24 cellular contexts compared by ENCODE assay signal in the genomic region with DNA sequence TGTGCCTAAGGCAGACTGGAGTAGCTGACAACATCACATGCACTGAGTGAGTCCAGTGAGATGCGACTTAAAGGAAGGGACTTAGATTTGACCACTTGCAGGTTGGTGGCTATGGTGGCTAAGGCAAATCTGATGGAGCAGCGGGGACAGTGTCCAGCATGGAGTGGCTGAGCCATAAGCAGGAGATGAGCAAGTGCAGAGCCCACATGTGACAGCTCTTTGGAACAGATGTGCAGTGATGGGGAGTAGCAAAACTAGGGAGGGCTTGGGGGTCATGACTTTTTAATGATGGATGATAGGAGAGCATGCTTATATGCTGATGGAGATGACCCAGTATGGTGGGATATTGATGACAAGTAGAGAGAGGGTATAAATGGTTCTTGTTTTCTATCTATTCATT.
DNase-seq lines count a peak whose midpoint lies in the region; ATAC-seq, FAIRE-seq and TF ChIP-seq lines count a peak whose summit lies in the region.
"Had no signal": no experiment of that assay in that cellular context is flagged by ENCODE, and none has a peak within 500 bp of the region (broad histone marks: within the 10 kb centered on the region; RNA-seq: fewer than 3 reads in every experiment).

No MANE protein-coding gene starts in this region.

- DNase-seq in left ventricle myocardium inferior (no peak), right cardiac atrium (no peak), H1 (ENCODE audit: low read depth in 1 of 2, low spot score in 2 of 2) (no peak), osteocyte (ENCODE audit: extremely low spot score, unreplicated experiment) (peak; percentile 48), vagina (ENCODE audit: extremely low spot score in 2 of 2) (no peak), DMS79 treated with DMSO at 0.1 percent for 48 hours (lab: John Stamatoyannopoulos, UW) (no peak)
- DNase-seq: activated CD4-positive, alpha-beta T cell treated with anti-CD3 and anti-CD28 coated beads for 48 hours; activated CD8-positive, alpha-beta memory T cell treated with anti-CD3 and anti-CD28 coated beads, Interleukin-2, amount 10 ng/mL, durations not matched to agents 7 days and 5 days; activated naive CD8-positive, alpha-beta T cell treated with anti-CD3 and anti-CD28 coated beads, Interleukin-2, amount 10 ng/mL, durations not matched to agents 7 days and 5 days; colonic mucosa; hypothalamus; lower lobe of right lung; naive thymus-derived CD4-positive, alpha-beta T cell; NCI-H1694 treated with DMSO at 0.1 percent for 48 hours; NCI-H748 treated with DMSO at 0.1 percent for 48 hours; PC-3; stimulated activated CD4-positive, alpha-beta T cell treated with anti-CD3 and anti-CD28 coated beads, Interleukin-4, amount 100 ng/mL, for 24 hours had no signal

- H3K27ac ChIP-seq in left ventricle myocardium inferior (replicated peaks) (peak overlapping the region; percentile 68), right cardiac atrium (ENCODE audit: low read length) (no peak overlapping the region), H1 (ENCODE audit: low read depth, low read length) (no peak overlapping the region), vagina (peak overlapping the region; percentile 30)
- H3K27ac ChIP-seq: C4-2B, colonic mucosa, lower lobe of right lung had no signal

- H3K4me3 ChIP-seq in left ventricle myocardium inferior (no peak overlapping the region), right cardiac atrium (ENCODE audit: low read length) (no peak overlapping the region), H1 (ENCODE audit: extremely low read depth in 1 of 4, insufficient read depth in 2 of 4, low read depth in 3 of 4, low read length in 4 of 4) (no peak overlapping the region), vagina (no peak overlapping the region)
- H3K4me3 ChIP-seq: colonic mucosa, lower lobe of right lung had no signal

- no peak overlapping the region for H2BK5ac ChIP-seq in H1 (ENCODE audit: low read depth, low read length)

- peak overlapping the region; percentile 82 for H2BK12ac ChIP-seq in H1 (ENCODE audit: low read depth, low read length)

- no peak overlapping the region for H3K4me2 ChIP-seq in H1 (ENCODE audit: insufficient read depth in 1 of 2, low read depth in 2 of 2, low read length in 2 of 2)

- no peak for FAIRE-seq in H1 (lab: Jason Lieb, UNC)
- FAIRE-seq: D721Med, islet of Langerhans, small intestine had no signal

- POLR2A ChIA-PET in H1 (lab: Charles Lee; ENCODE audit: partially characterized antibody), result no interaction called here

- no peaks in the 10 kb centered on the region for H3K36me3 ChIP-seq in left ventricle myocardium inferior
- no peaks in the 10 kb centered on the region for H3K36me3 ChIP-seq in H1 (ENCODE audit: control insufficient read depth in 2 of 4, insufficient read depth in 4 of 4, low read length in 3 of 4)
- H3K36me3 ChIP-seq in vagina, result no peaks in the 10 kb centered on the region
- H3K36me3 ChIP-seq: colonic mucosa, lower lobe of right lung had no signal

- no peaks in the 10 kb centered on the region for H3K27me3 Mint-ChIP-seq in osteocyte (ENCODE audit: unreplicated experiment)
- H3K27me3 Mint-ChIP-seq: activated CD8-positive, alpha-beta memory T cell treated with anti-CD3 and anti-CD28 coated beads, Interleukin-2, amount 10 ng/mL, durations not matched to agents 7 days and 5 days; activated T-helper 17 cell treated with anti-CD3 and anti-CD28 coated beads, Interleukin-2, amount 50 U/mL, for 72 hours; naive thymus-derived CD4-positive, alpha-beta T cell had no signal

- no peak overlapping the region for H4K5ac ChIP-seq in H1 (ENCODE audit: insufficient read length, low read depth, low read length)

- intact Hi-C loops in left ventricle myocardium inferior (cut with micrococcal nuclease), result no loop called here
- intact Hi-C loops in right cardiac atrium (cut with DNase I), result no loop called here
- intact Hi-C loops in vagina (cut with DNase I), result no loop called here

- 99% methylated on average over 2 of the region's 2 CpGs for WGBS in right cardiac atrium
- 82% methylated on average over 2 of the region's 2 CpGs; no CpG with 5 or more reads in 1 of the 2 experiments for WGBS in H1 (ENCODE audit: extremely low coverage in 1 of 2, insufficient coverage in 1 of 2, insufficient read length in 1 of 2, insufficient replicate concordance in 2 of 2, low coverage in 1 of 2, low lambda C conversion rate in 2 of 2, missing lambda C conversion rate in 1 of 2), 2 experiments

- no peak overlapping the region for H2BK120ac ChIP-seq in H1 (replicated peaks; ENCODE audit: low read depth, low read length)

- no peak overlapping the region for H2AFZ ChIP-seq in H1 (ENCODE audit: low read length)

- no peak overlapping the region for H3K23ac ChIP-seq in H1 (ENCODE audit: insufficient read length)

- no peak overlapping the region for H3K9ac ChIP-seq in H1 (replicated peaks in 1 of 4; ENCODE audit: extremely low read depth in 1 of 4, low read depth in 3 of 4, low read length in 3 of 4)

- H3K14ac ChIP-seq in H1 (ENCODE audit: insufficient read length), result no peak overlapping the region

- no peak overlapping the region for H3K4me3 Mint-ChIP-seq in osteocyte (ENCODE audit: unreplicated experiment)
- H3K4me3 Mint-ChIP-seq: activated CD8-positive, alpha-beta memory T cell treated with anti-CD3 and anti-CD28 coated beads, Interleukin-2, amount 10 ng/mL, durations not matched to agents 7 days and 5 days; activated naive CD8-positive, alpha-beta T cell treated with anti-CD3 and anti-CD28 coated beads, Interleukin-2, amount 10 ng/mL, durations not matched to agents 7 days and 5 days; activated T-helper 17 cell treated with anti-CD3 and anti-CD28 coated beads, Interleukin-2, amount 50 U/mL, for 72 hours; naive thymus-derived CD4-positive, alpha-beta T cell had no signal

- no peaks in the 10 kb centered on the region for H3K27me3 ChIP-seq in left ventricle myocardium inferior (ENCODE audit: low read depth)
- H3K27me3 ChIP-seq in right cardiac atrium (ENCODE audit: control insufficient read depth, insufficient read depth), result no peaks in the 10 kb centered on the region
- no peaks in the 10 kb centered on the region for H3K27me3 ChIP-seq in H1 (replicated peaks in 1 of 4; ENCODE audit: control insufficient read depth in 3 of 4, extremely low read depth in 1 of 4, insufficient read depth in 3 of 4, low read length in 3 of 4)
- H3K27me3 ChIP-seq in vagina, result no peaks in the 10 kb centered on the region
- H3K27me3 ChIP-seq: colonic mucosa had no signal

- CTCF ChIA-PET in H1 (lab: Charles Lee; ENCODE audit: partially characterized antibody), result no interaction called here

- H3K4me1 ChIP-seq in left ventricle myocardium inferior (peaks cover 33% of the 10 kb centered on the region), right cardiac atrium (ENCODE audit: control insufficient read depth, insufficient read depth, low read length) (no peaks in the 10 kb centered on the region), H1 (replicated peaks in 1 of 4; ENCODE audit: control insufficient read depth in 3 of 4, insufficient read depth in 4 of 4, low read length in 3 of 4) (peaks cover 0 to 4% (median 2%) of the 10 kb centered on the region in 4 experiments; a peak in 1 of 7 replicates), vagina (peaks cover 16% of the 10 kb centered on the region)
- H3K4me1 ChIP-seq: colonic mucosa had no signal

- TF ChIP-seq POLR2A in H1 (IDR thresholded peaks at IDR 0.05; ENCODE audit: control extremely low read depth in 1 of 2, low read depth in 2 of 2, low read length in 2 of 2) (no peak), vagina (IDR thresholded peaks at IDR 0.05) (no peak)

- H3K23me2 ChIP-seq in H1 (ENCODE audit: low read depth, low read length), result no peaks in the 10 kb centered on the region; the same call in 1 of the 2 replicates

- H4K91ac ChIP-seq in H1 (replicated peaks; ENCODE audit: insufficient read length, low read length), result no peak overlapping the region

- ATAC-seq in right cardiac atrium (no peak), HG03045 (IDR thresholded peaks at IDR 0.05; ENCODE audit: unreplicated experiment) (no peak), HG03378 (IDR thresholded peaks at IDR 0.05; ENCODE audit: unreplicated experiment) (no peak)
- ATAC-seq: activated CD8-positive, alpha-beta memory T cell treated with anti-CD3 and anti-CD28 coated beads, Interleukin-2, amount 10 ng/mL, durations not matched to agents 7 days and 5 days; activated T-helper 17 cell treated with anti-CD3 and anti-CD28 coated beads, Interleukin-2, amount 50 U/mL, for 72 hours; PC-3 had no signal

- H3K4ac ChIP-seq in H1 (replicated peaks; ENCODE audit: insufficient read length, low read depth, low read length), result no peak overlapping the region

- no peaks in the 10 kb centered on the region for H3K9me3 Mint-ChIP-seq in osteocyte (ENCODE audit: unreplicated experiment)
- H3K9me3 Mint-ChIP-seq: activated naive CD8-positive, alpha-beta T cell treated with anti-CD3 and anti-CD28 coated beads, Interleukin-2, amount 10 ng/mL, durations not matched to agents 7 days and 5 days; activated T-helper 17 cell treated with anti-CD3 and anti-CD28 coated beads, Interleukin-2, amount 50 U/mL, for 72 hours; naive thymus-derived CD4-positive, alpha-beta T cell had no signal

- peaks cover 5 to 9% of the 10 kb centered on the region in 2 experiments; a peak in 2 of 4 replicates for H3K79me2 ChIP-seq in H1 (ENCODE audit: control insufficient read depth in 1 of 2, insufficient read depth in 2 of 2, low read length in 2 of 2)

- TF ChIP-seq CTCF in left ventricle myocardium inferior (IDR thresholded peaks at IDR 0.05; ENCODE audit: borderline replicate concordance) (no peak), H1 (IDR thresholded peaks at IDR 0.05; ENCODE audit: control extremely low read depth in 1 of 3, insufficient read depth in 1 of 3, low read depth in 1 of 3, low read length in 3 of 3) (no peak), osteocyte (IDR thresholded peaks at IDR 0.05) (no peak), vagina (IDR thresholded peaks at IDR 0.05) (no peak)

- peaks cover 6% of the 10 kb centered on the region for H3K79me1 ChIP-seq in H1 (ENCODE audit: low read depth, low read length)

- TF ChIP-seq EP300 in H1 (IDR thresholded peaks at IDR 0.05; ENCODE audit: borderline replicate concordance in 1 of 2, low read depth in 2 of 2, low read length in 2 of 2), result no peak

- H4K8ac ChIP-seq in H1 (ENCODE audit: extremely low read depth, insufficient read depth, low read length), result no peak overlapping the region

- H3K56ac ChIP-seq in H1 (replicated peaks; ENCODE audit: insufficient read length, low read depth, low read length), result no peak overlapping the region

- TF ChIP-seq RAD21 in H1 (IDR thresholded peaks at IDR 0.05 in 1 of 2, conservative IDR thresholded peaks at IDR 0.05 in 1 of 2; ENCODE audit: low read depth in 2 of 2, low read length in 2 of 2), result no peak

- no peak overlapping the region for H3K27ac Mint-ChIP-seq in osteocyte (ENCODE audit: unreplicated experiment)
- H3K27ac Mint-ChIP-seq: activated CD8-positive, alpha-beta memory T cell treated with anti-CD3 and anti-CD28 coated beads, Interleukin-2, amount 10 ng/mL, durations not matched to agents 7 days and 5 days; activated naive CD8-positive, alpha-beta T cell treated with anti-CD3 and anti-CD28 coated beads, Interleukin-2, amount 10 ng/mL, durations not matched to agents 7 days and 5 days; activated T-helper 17 cell treated with anti-CD3 and anti-CD28 coated beads, Interleukin-2, amount 50 U/mL, for 72 hours; naive thymus-derived CD4-positive, alpha-beta T cell had no signal

- H3K18ac ChIP-seq in H1 (ENCODE audit: extremely low read depth, low read length), result no peak overlapping the region

- H3K9me3 ChIP-seq in left ventricle myocardium inferior (replicated peaks), result no peaks in the 10 kb centered on the region
- no peaks in the 10 kb centered on the region for H3K9me3 ChIP-seq in right cardiac atrium (ENCODE audit: control insufficient read depth, low read length)
- H3K9me3 ChIP-seq in H1 (ENCODE audit: insufficient read depth in 2 of 2, low read depth in 1 of 2, low read length in 1 of 2), result no peaks in the 10 kb centered on the region
- H3K9me3 ChIP-seq in vagina, result no peaks in the 10 kb centered on the region
- H3K9me3 ChIP-seq: colonic mucosa, lower lobe of right lung had no signal

- no peak overlapping the region for H2BK20ac ChIP-seq in H1 (ENCODE audit: low read length)

- peaks cover 0 to 2% of the 10 kb centered on the region in 2 experiments for H4K20me1 ChIP-seq in H1 (replicated peaks in 1 of 2; ENCODE audit: control insufficient read depth in 1 of 2, insufficient read depth in 2 of 2, low read length in 2 of 2)

- peak overlapping the region; percentile 44; the same call in 1 of the 2 replicates for H2AK5ac ChIP-seq in H1 (ENCODE audit: low read depth, low read length)

- H2BK15ac ChIP-seq in H1 (ENCODE audit: low read length), result no peak overlapping the region

- H3K4me1 Mint-ChIP-seq in osteocyte (ENCODE audit: unreplicated experiment), result peaks cover 25% of the 10 kb centered on the region

- no peaks in the 10 kb centered on the region for H3K36me3 Mint-ChIP-seq in osteocyte (ENCODE audit: unreplicated experiment)
- H3K36me3 Mint-ChIP-seq: activated CD8-positive, alpha-beta memory T cell treated with anti-CD3 and anti-CD28 coated beads, Interleukin-2, amount 10 ng/mL, durations not matched to agents 7 days and 5 days; activated naive CD8-positive, alpha-beta T cell treated with anti-CD3 and anti-CD28 coated beads, Interleukin-2, amount 10 ng/mL, durations not matched to agents 7 days and 5 days had no signal

Comparison
In these comparisons a context has a peak if more than half of its experiments do, and no peak if none do; other contexts are left out.
1. H3K27ac ChIP-seq: peak in left ventricle myocardium inferior (single experiment) and vagina (single experiment); none in right cardiac atrium (single experiment) and H1 (single experiment).